ENCODE assay signal across 8 cellular contexts in genomic region chr3:142595581-142595950, GRCh38. TPM values are rescaled to one million over a fixed set of nuclear protein-coding genes. Genes with fewer than 3 reads are reported as not detected.
DNase-seq lines count a peak whose midpoint lies in the region; ATAC-seq and TF ChIP-seq lines count a peak whose summit lies in the region.

No MANE protein-coding gene starts in this region.

- H3K4me2 ChIP-seq in IMR-90 (ENCODE audit: low read depth, low read length), result peak overlapping the region; percentile 75

- H2BK5ac ChIP-seq in IMR-90 (ENCODE audit: low read depth, low read length, poor library complexity, severe bottlenecking), result no peak overlapping the region

- H2AK9ac ChIP-seq in IMR-90 (replicated peaks; ENCODE audit: low read depth, low read length, poor library complexity), result peak overlapping the region; percentile 94

- intact Hi-C loops in IMR-90 (cut with micrococcal nuclease) (loop anchor here (5.0 to 10.0 kb wide), 2 partner anchors 127 to 209 kb away; partner anchors contain the start of gene TRPC1), stomach (cut with DNase I; ENCODE audit: low total_unique reads) (no loop called here)

- TF ChIP-seq EP300 in stomach (IDR thresholded peaks at IDR 0.05), result no peak

- no CpG with 5 or more reads among the region's 7 CpGs for WGBS in IMR-90 (ENCODE audit: extremely low coverage in 2 of 2, insufficient read length in 1 of 2), 2 experiments
- 6 to 15% (median 13%) methylated on average over 7 of the region's 7 CpGs for WGBS in stomach, 5 donors

- dilution Hi-C loops in IMR-90 (cut with HindIII; ENCODE audit: low sequenced_read_pairs, unreplicated experiment), result no loop called here

- no peaks in the 10 kb centered on the region for H3K9me1 ChIP-seq in IMR-90 (ENCODE audit: insufficient read depth, low read length)

- in situ Hi-C loops in IMR-90 (cut with MboI; ENCODE audit: low sequenced_read_pairs) (no loop called here), astrocyte of the cerebellum (cut with HindIII; ENCODE audit: low sequenced_read_pairs) (loop anchor here (25.0 kb wide), 1 partner anchor 417 kb away; the partner anchor contains the start of gene U2SURP)

- H3K27ac ChIP-seq in C4-2B, result peak overlapping the region; percentile 72
- H3K27ac ChIP-seq in IMR-90 (ENCODE audit: insufficient read depth, low read length), result no peak overlapping the region
- H3K27ac ChIP-seq in stomach, result peak overlapping the region; percentile 81 to 96 (median 86)

- peak overlapping the region; percentile 69; the same call in 2 of the 3 replicates for H2BK15ac ChIP-seq in IMR-90 (ENCODE audit: low read depth, low read length)

- H3K36me3 ChIP-seq in IMR-90 (ENCODE audit: control insufficient read depth, insufficient read depth, low read length), result no peaks in the 10 kb centered on the region
- no peaks in the 10 kb centered on the region for H3K36me3 ChIP-seq in stomach

- DNase-seq in IMR-90 (peak; percentile 86), astrocyte of the cerebellum (ENCODE audit: low read depth) (peak; percentile 86), islet precursor cell (peak; percentile 80), stomach (no peak), nucleus accumbens (lab: John Stamatoyannopoulos, UW) (no peak), retina (no peak), SHP77 treated with DMSO at 0.1 percent for 48 hours (lab: John Stamatoyannopoulos, UW) (no peak)

- no peak overlapping the region; the same call in 1 of the 2 replicates for H3K18ac ChIP-seq in IMR-90 (ENCODE audit: low read depth, low read length)

- H2BK120ac ChIP-seq in IMR-90 (ENCODE audit: low read depth, low read length), result peak overlapping the region; percentile 71

- H3K79me1 ChIP-seq in IMR-90 (ENCODE audit: low read depth in 1 of 2, low read length in 2 of 2), result no peaks in the 10 kb centered on the region; a peak in 1 of 4 replicates

- H3K27me3 ChIP-seq in IMR-90 (ENCODE audit: control insufficient read depth, insufficient read depth, low read length) (no peaks in the 10 kb centered on the region), stomach (no peaks in the 10 kb centered on the region)

- peak overlapping the region; percentile 71; the same call in 1 of the 2 replicates for H2AK5ac ChIP-seq in IMR-90 (ENCODE audit: low read depth, low read length)

- H3K4ac ChIP-seq in IMR-90 (ENCODE audit: low read depth, low read length), result peak overlapping the region; percentile 93

- peak overlapping the region; percentile 86 for H3K14ac ChIP-seq in IMR-90 (replicated peaks; ENCODE audit: low read depth, low read length)

- peak overlapping the region; percentile 90 for H3K23ac ChIP-seq in IMR-90 (ENCODE audit: low read depth, low read length)

- BruUV-seq in IMR-90 (replicated peaks; lab: Mats Ljungman, UMichigan), result no TSS peak

- peak; percentile 54 for ATAC-seq in IMR-90 (ENCODE audit: low read depth)

- H4K8ac ChIP-seq in IMR-90 (ENCODE audit: low read depth in 2 of 2, low read length in 2 of 2), result peak overlapping the region; percentile 73 to 88

- H3K9ac ChIP-seq in IMR-90 (ENCODE audit: low read depth, low read length), result peak overlapping the region; percentile 55

- TF ChIP-seq POLR2A in IMR-90 (IDR thresholded peaks at IDR 0.05; ENCODE audit: low read depth, low read length), result no peak
- no peak for TF ChIP-seq POLR2A in stomach (IDR thresholded peaks at IDR 0.05)

- POLR2A ChIA-PET in IMR-90 (lab: Charles Lee; ENCODE audit: unreplicated experiment), result no interaction called here

- H4K5ac ChIP-seq in IMR-90 (ENCODE audit: low read depth, low read length), result 0 out of 2 replicates have a peak overlapping the region, but pooled peaks have one; percentile 13

- TF ChIP-seq CTCF in C4-2B (conservative IDR thresholded peaks at IDR 0.05), result no peak
- no peak for TF ChIP-seq CTCF in IMR-90 (conservative IDR thresholded peaks at IDR 0.05; ENCODE audit: low read depth, low read length)
- TF ChIP-seq CTCF in astrocyte of the cerebellum (IDR thresholded peaks at IDR 0.05; ENCODE audit: low read depth, low read length, missing control alignments), result no peak
- TF ChIP-seq CTCF in stomach (IDR thresholded peaks at IDR 0.05), result no peak

- H4K91ac ChIP-seq in IMR-90 (ENCODE audit: insufficient read depth, low read depth, low read length), result peak overlapping the region; percentile 79; the same call in 1 of the 2 replicates

- 0 out of 2 replicates have a peak overlapping the region, but pooled peaks have one; percentile 81 for H2BK20ac ChIP-seq in IMR-90 (ENCODE audit: low read depth, low read length)

- H2AFZ ChIP-seq in IMR-90 (replicated peaks; ENCODE audit: low read length, poor library complexity), result peak overlapping the region; percentile 98

- CTCF ChIA-PET in IMR-90 (lab: Yijun Ruan, JAX), result no interaction called here

- H3K56ac ChIP-seq in IMR-90 (ENCODE audit: extremely low read depth, insufficient read depth, low read length), result peak overlapping the region; percentile 71; the same call in 1 of the 2 replicates

- H3K4me3 ChIP-seq in IMR-90 (ENCODE audit: insufficient read depth, low read depth, low read length) (peak overlapping the region; percentile 81), astrocyte of the cerebellum (ENCODE audit: low read depth, low read length) (peak overlapping the region; percentile 76), stomach (peak overlapping the region; percentile 61 to 80 (median 70))

- no peaks in the 10 kb centered on the region for H3K9me3 ChIP-seq in IMR-90 (ENCODE audit: control insufficient read depth, insufficient read depth, low read length)
- no peaks in the 10 kb centered on the region for H3K9me3 ChIP-seq in stomach

- no peaks in the 10 kb centered on the region for H4K20me1 ChIP-seq in IMR-90 (ENCODE audit: insufficient read depth, low read length)

- H3K4me1 ChIP-seq in IMR-90 (ENCODE audit: control insufficient read depth, insufficient read depth, low read length) (no peaks in the 10 kb centered on the region), stomach (peaks cover 0 to 39% (median 22%) of the 10 kb centered on the region in 4 donors)

- TF ChIP-seq RAD21 in IMR-90 (IDR thresholded peaks at IDR 0.05; ENCODE audit: low read length), result no peak

TF ChIP-seq in IMR-90, 13 proteins besides CTCF, POLR2A, EP300 and RAD21:
- TF ChIP-seq MXI1 (IDR thresholded peaks at IDR 0.05; ENCODE audit: borderline replicate concordance, low read depth, low read length) (no peak), RCOR1 (IDR thresholded peaks at IDR 0.05; ENCODE audit: insufficient replicate concordance, low read length) (no peak), RFX5 (IDR thresholded peaks at IDR 0.05; ENCODE audit: low read depth, low read length) (no peak), MAZ (IDR thresholded peaks at IDR 0.05; ENCODE audit: borderline replicate concordance, low read depth, low read length) (no peak), USF2 (IDR thresholded peaks at IDR 0.05; ENCODE audit: low read depth, low read length) (peak; percentile 77), CHD1 (IDR thresholded peaks at IDR 0.05; ENCODE audit: low read depth, low read length) (no peak)
- TF ChIP-seq, protein P1, sequence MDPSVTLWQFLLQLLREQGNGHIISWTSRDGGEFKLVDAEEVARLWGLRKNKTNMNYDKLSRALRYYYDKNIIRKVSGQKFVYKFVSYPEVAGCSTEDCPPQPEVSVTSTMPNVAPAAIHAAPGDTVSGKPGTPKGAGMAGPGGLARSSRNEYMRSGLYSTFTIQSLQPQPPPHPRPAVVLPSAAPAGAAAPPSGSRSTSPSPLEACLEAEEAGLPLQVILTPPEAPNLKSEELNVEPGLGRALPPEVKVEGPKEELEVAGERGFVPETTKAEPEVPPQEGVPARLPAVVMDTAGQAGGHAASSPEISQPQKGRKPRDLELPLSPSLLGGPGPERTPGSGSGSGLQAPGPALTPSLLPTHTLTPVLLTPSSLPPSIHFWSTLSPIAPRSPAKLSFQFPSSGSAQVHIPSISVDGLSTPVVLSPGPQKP (IDR thresholded peaks at IDR 0.05; ENCODE audit: borderline replicate concordance, low read depth, low read length), result no peak

RNA-seq across cellular contexts. Expression of gene PLS1, which starts 0.6 kb away (rescaled TPM):
- total RNA-seq in IMR-90 (2012; rRNA removed) (0.90 and 1.7 TPM in 2 replicates), stomach (10 to 100 TPM; 12.5 to 79.1 (median 27.1) TPM)
- polyA plus RNA-seq in IMR-90 (2012; rRNA removed) (0.29 and 0.34 TPM in 2 replicates), stomach (10 to 100 TPM in 2 of 3 donors, 1 to 10 TPM in 1; 5.2 to 26.1 (median 10.1) TPM)
- polyA plus RNA-seq in IMR-90 (2012; cell fraction: cytosol; rRNA removed), result 0.07 and 0.18 TPM in 2 replicates
- polyA plus RNA-seq in IMR-90 (2012; cell fraction: nucleus; rRNA removed; ENCODE audit: low replicate concordance), result 0.01 and 0.15 TPM in 2 replicates

RNA-seq across cellular contexts. Expression of gene ATR, which starts 17.0 kb away (rescaled TPM):
- total RNA-seq in IMR-90 (2012; rRNA removed), result 28.0 and 36.7 TPM in 2 replicates
- polyA plus RNA-seq in IMR-90 (2012; rRNA removed), result 6.5 and 9.5 TPM in 2 replicates
- 1.2 TPM in 2 replicates for polyA plus RNA-seq in IMR-90 (2012; cell fraction: cytosol; rRNA removed)
- polyA plus RNA-seq in IMR-90 (2012; cell fraction: nucleus; rRNA removed; ENCODE audit: low replicate concordance), result 5.2 and 30.0 TPM in 2 replicates
- 10 to 100 TPM; 12.8 to 51.0 (median 34.2) TPM for total RNA-seq in stomach
- polyA plus RNA-seq in stomach, result 10 to 100 TPM in 1 of 3 donors, 1 to 10 TPM in 2; 6.0 to 13.6 (median 9.0) TPM

Comparison
In these comparisons a context has a peak if more than half of its experiments do, and no peak if none do; other contexts are left out.
1. DNase-seq: peak in IMR-90 (single experiment), astrocyte of the cerebellum (single experiment) and islet precursor cell (single experiment); none in stomach (single experiment), nucleus accumbens (0 of 56), retina (single experiment) and SHP77 treated with DMSO at 0.1 percent for 48 hours (single experiment).
2. Peak in every context shown above with its lines, with median percentiles within 50 percentile points of each other: H3K4me3 ChIP-seq.